Comparison of ENCODE assay signal across 20 cellular contexts in the genomic region with DNA sequence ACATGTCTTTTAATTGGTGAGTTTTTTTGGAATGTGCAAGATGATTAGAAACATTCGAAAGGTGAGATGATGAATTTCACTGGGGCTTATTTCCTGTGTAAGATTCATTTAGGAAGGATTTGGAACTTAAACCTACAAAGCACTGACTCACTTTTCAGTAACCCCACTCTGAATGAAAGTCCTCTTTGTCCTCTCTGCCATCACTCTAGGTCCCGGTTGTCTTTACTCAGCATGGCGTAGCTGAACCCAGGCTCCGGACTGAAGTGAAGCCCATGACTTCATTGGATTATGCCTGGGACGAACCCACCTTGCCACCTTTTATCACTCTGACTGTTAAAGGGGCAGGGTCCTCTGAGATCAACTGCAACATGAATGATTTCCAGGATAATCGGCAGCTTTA.
"Had no signal": no experiment of that assay in that cellular context is flagged by ENCODE, and none has a peak within 500 bp of the region (broad histone marks: within the 10 kb centered on the region; RNA-seq: fewer than 3 reads in every experiment).

No MANE protein-coding gene starts in this region.

- H3K27me3 ChIP-seq: cardiac muscle cell, gastroesophageal sphincter had no signal

- H3K9me3 Mint-ChIP-seq: activated CD8-positive, alpha-beta T cell treated with anti-CD3 and anti-CD28 coated beads for 36 hours; activated T-helper 1 cell treated with anti-CD3 and anti-CD28 coated beads, Interleukin-12 subunit alpha, Interleukin-12 subunit beta, Interleukin-2, Interleukin-4 antibody, amounts not matched to agents 30 ng/mL and 10 ng/mL and 1 ng/mL, durations not matched to agents 14 hours and 24 hours and 36 hours; naive thymus-derived CD8-positive, alpha-beta T cell had no signal

- H3K27ac ChIP-seq: cardiac muscle cell, coronary artery, lower lobe of right lung had no signal

- H3K27me3 Mint-ChIP-seq: activated CD8-positive, alpha-beta T cell treated with anti-CD3 and anti-CD28 coated beads for 36 hours; naive thymus-derived CD8-positive, alpha-beta T cell had no signal

- H3K9me3 ChIP-seq: gastroesophageal sphincter, lower lobe of right lung, mucosa of descending colon had no signal

- H3K27ac Mint-ChIP-seq: activated CD8-positive, alpha-beta T cell treated with anti-CD3 and anti-CD28 coated beads for 36 hours; activated T-helper 1 cell treated with anti-CD3 and anti-CD28 coated beads, Interleukin-12 subunit alpha, Interleukin-12 subunit beta, Interleukin-2, Interleukin-4 antibody, amounts not matched to agents 30 ng/mL and 10 ng/mL and 1 ng/mL, durations not matched to agents 14 hours and 24 hours and 36 hours had no signal

- H3K4me3 Mint-ChIP-seq: activated CD8-positive, alpha-beta T cell treated with anti-CD3 and anti-CD28 coated beads for 36 hours; activated T-helper 1 cell treated with anti-CD3 and anti-CD28 coated beads, Interleukin-12 subunit alpha, Interleukin-12 subunit beta, Interleukin-2, Interleukin-4 antibody, amounts not matched to agents 30 ng/mL and 10 ng/mL and 1 ng/mL, durations not matched to agents 14 hours and 24 hours and 36 hours; naive thymus-derived CD8-positive, alpha-beta T cell had no signal

- DNase-seq: activated CD4-positive, alpha-beta T cell treated with anti-CD3 and anti-CD28 coated beads for 1 hour; activated CD8-positive, alpha-beta memory T cell treated with anti-CD3 and anti-CD28 coated beads, Interleukin-2, amount 50 U/mL, for 4 hours; activated CD8-positive, alpha-beta T cell treated with anti-CD3 and anti-CD28 coated beads for 36 hours; activated naive CD4-positive, alpha-beta T cell treated with Interleukin-2 at 50 U/mL for 16 hours; amniotic stem cell; effector CD4-positive, alpha-beta T cell; kidney glomerular epithelial cell; lower lobe of right lung; mucosa of descending colon; naive thymus-derived CD8-positive, alpha-beta T cell; occipital lobe; SIG-M5; stimulated activated CD4-positive, alpha-beta T cell treated with anti-CD3 and anti-CD28 coated beads, Interleukin-2, amount 100 ng/mL, for 48 hours; stimulated activated naive CD4-positive, alpha-beta T cell treated with Interleukin-2 at 50 U/mL for 16 hours; SW 1271; trophoblast cell had no signal

- H3K4me3 ChIP-seq: cardiac muscle cell, coronary artery, gastroesophageal sphincter, lower lobe of right lung, mucosa of descending colon had no signal

- ATAC-seq: activated CD8-positive, alpha-beta T cell treated with anti-CD3 and anti-CD28 coated beads for 36 hours; gastroesophageal sphincter; lower lobe of right lung; mucosa of descending colon; naive thymus-derived CD8-positive, alpha-beta T cell had no signal

- H3K4me1 ChIP-seq: lower lobe of right lung had no signal
